ENCODE assay signal across 11 cellular contexts in genomic region chr3:23877324-23877980, GRCh38. TPM values are rescaled to one million over a fixed set of nuclear protein-coding genes. Genes with fewer than 3 reads are reported as not detected.
DNase-seq lines count a peak whose midpoint lies in the region; ATAC-seq and TF ChIP-seq lines count a peak whose summit lies in the region.
"Had no signal": no experiment of that assay in that cellular context is flagged by ENCODE, and none has a peak within 500 bp of the region (broad histone marks: within the 10 kb centered on the region; RNA-seq: fewer than 3 reads in every experiment).

No MANE protein-coding gene starts in this region.

- no peak overlapping the region for H3K4me3 Mint-ChIP-seq in effector memory CD8-positive, alpha-beta T cell
- H3K4me3 Mint-ChIP-seq: activated CD4-positive, alpha-beta T cell treated with anti-CD3 and anti-CD28 coated beads, Interleukin-2, amount 10 ng/mL, durations not matched to agents 7 days and 5 days had no signal

- no peak overlapping the region for H3K4me3 ChIP-seq in epithelial cell of esophagus (ENCODE audit: low read length)

- DNase-seq in GF-D8 (lab: John Stamatoyannopoulos, UW), result peak; percentile 88
- peak; percentile 74 for DNase-seq in NOMO-1 treated with dmso at 0.1 percent for 144 hours (lab: John Stamatoyannopoulos, UW; ENCODE audit: unreplicated experiment)
- DNase-seq in epithelial cell of esophagus (ENCODE audit: low read depth), result peak; percentile 88
- DNase-seq in omental fat pad (ENCODE audit: low spot score), result no peak
- no peak for DNase-seq in stimulated activated CD4-positive, alpha-beta T cell treated with anti-CD3 and anti-CD28 coated beads, Interleukin-2, amount 100 ng/mL, for 48 hours
- no peak for DNase-seq in effector memory CD8-positive, alpha-beta T cell
- DNase-seq in ACHN, result no peak
- DNase-seq in activated CD4-positive, alpha-beta T cell treated with anti-CD3 and anti-CD28 coated beads, Interleukin-2, amount 50 U/mL, for 48 hours, result no peak
- DNase-seq: activated CD4-positive, alpha-beta T cell treated with anti-CD3 and anti-CD28 coated beads, Interleukin-2, amount 10 ng/mL, durations not matched to agents 7 days and 5 days; NCI-H774; stimulated activated CD4-positive, alpha-beta T cell treated with anti-CD3 and anti-CD28 coated beads, Interleukin-15, amount 100 ng/mL, for 24 hours had no signal

- TF ChIP-seq CTCF in epithelial cell of esophagus (IDR thresholded peaks at IDR 0.05; ENCODE audit: insufficient read depth, low read depth, low read length, missing control alignments), result no peak
- TF ChIP-seq CTCF in omental fat pad (IDR thresholded peaks at IDR 0.05), result no peak

- in situ Hi-C loops in ACHN (cut with HindIII; ENCODE audit: low pct_ligation_motif_present, low pct_unique_long_range_greater_than_20kb, low sequenced_read_pairs), result no loop called here

- ATAC-seq in omental fat pad (ENCODE audit: low FRiP score), result peak; percentile 73
- no peak for ATAC-seq in effector memory CD8-positive, alpha-beta T cell (replicated peaks)

- H3K27ac Mint-ChIP-seq in effector memory CD8-positive, alpha-beta T cell, result no peak overlapping the region
- H3K27ac Mint-ChIP-seq: activated CD4-positive, alpha-beta T cell treated with anti-CD3 and anti-CD28 coated beads, Interleukin-2, amount 10 ng/mL, durations not matched to agents 7 days and 5 days had no signal

- no peaks in the 10 kb centered on the region for H3K36me3 Mint-ChIP-seq in effector memory CD8-positive, alpha-beta T cell (ENCODE audit: insufficient read depth)

- H3K4me1 Mint-ChIP-seq in effector memory CD8-positive, alpha-beta T cell (ENCODE audit: low read depth in 2 of 2), result peaks cover 19 to 38% of the 10 kb centered on the region in 2 donors

- no peaks in the 10 kb centered on the region for H3K9me3 Mint-ChIP-seq in effector memory CD8-positive, alpha-beta T cell
- H3K9me3 Mint-ChIP-seq: activated CD4-positive, alpha-beta T cell treated with anti-CD3 and anti-CD28 coated beads, Interleukin-2, amount 10 ng/mL, durations not matched to agents 7 days and 5 days had no signal

- no peaks in the 10 kb centered on the region for H3K27me3 Mint-ChIP-seq in effector memory CD8-positive, alpha-beta T cell
- H3K27me3 Mint-ChIP-seq: activated CD4-positive, alpha-beta T cell treated with anti-CD3 and anti-CD28 coated beads, Interleukin-2, amount 10 ng/mL, durations not matched to agents 7 days and 5 days had no signal

RNA-seq across cellular contexts. Expression of gene NKIRAS1, which starts 39.3 kb away (rescaled TPM):
- 10 to 100 TPM in 3 of 4 donors, 1 to 10 TPM in 1; 8.9 to 15.1 (median 11.7) TPM for total RNA-seq in omental fat pad

RNA-seq across cellular contexts. Expression of gene RPL15, which starts 39.5 kb away (rescaled TPM):
- total RNA-seq in omental fat pad, result 1,000 to 10,000 TPM; 1,996 to 2,993 (median 2,303) TPM

Comparison
In these comparisons a context has a peak if more than half of its experiments do, and no peak if none do; other contexts are left out.
1. DNase-seq: peak in GF-D8 (single experiment), NOMO-1 treated with dmso at 0.1 percent for 144 hours (single experiment) and epithelial cell of esophagus (single experiment); none in omental fat pad (single experiment), stimulated activated CD4-positive, alpha-beta T cell treated with anti-CD3 and anti-CD28 coated beads, Interleukin-2, amount 100 ng/mL, for 48 hours (0 of 2), effector memory CD8-positive, alpha-beta T cell (0 of 3), ACHN (single experiment) and activated CD4-positive, alpha-beta T cell treated with anti-CD3 and anti-CD28 coated beads, Interleukin-2, amount 50 U/mL, for 48 hours (0 of 2).